In the genomic region with DNA sequence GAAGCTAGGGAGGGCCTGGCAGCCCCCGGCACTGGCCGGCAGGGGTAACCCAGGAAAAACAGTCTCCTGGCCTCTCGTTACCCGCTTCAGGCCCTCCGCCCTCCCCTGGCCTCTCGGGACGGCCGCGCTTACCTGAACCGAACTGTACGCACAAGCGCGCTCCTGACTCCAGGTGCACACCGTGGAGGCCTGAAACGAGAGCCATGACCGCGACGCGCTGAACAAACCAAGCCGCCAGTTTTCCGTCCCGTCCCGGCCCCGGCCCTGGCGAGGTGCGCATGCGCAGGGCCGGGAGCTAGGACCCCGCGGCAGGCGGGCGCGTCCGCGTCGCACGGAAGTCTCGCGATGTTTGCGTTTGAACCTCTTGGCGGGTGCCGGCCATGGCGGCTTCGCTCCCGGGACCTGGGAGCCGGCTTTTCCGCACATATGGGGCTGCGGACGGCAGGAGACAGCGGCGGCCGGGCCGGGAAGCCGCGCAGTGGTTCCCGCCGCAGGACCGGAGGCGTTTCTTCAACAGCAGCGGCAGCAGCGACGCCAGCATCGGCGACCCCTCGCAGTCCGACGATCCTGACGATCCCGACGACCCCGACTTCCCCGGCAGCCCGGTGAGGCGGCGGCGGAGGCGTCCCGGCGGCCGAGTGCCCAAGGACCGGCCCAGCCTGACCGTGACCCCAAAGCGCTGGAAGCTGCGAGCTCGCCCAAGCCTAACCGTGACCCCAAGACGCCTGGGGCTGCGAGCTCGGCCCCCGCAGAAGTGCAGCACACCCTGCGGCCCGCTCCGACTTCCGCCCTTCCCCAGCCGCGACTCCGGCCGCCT, we compare ENCODE assay signal across 8 cellular contexts. TPM values are rescaled to one million over a fixed set of nuclear protein-coding genes. Genes with fewer than 3 reads are reported as not detected.
DNase-seq lines count a peak whose midpoint lies in the region; ATAC-seq and TF ChIP-seq lines count a peak whose summit lies in the region.

A gene (plus strand): TSS at position 348 of the 817 bp plus-strand sequence. CDS start 33 bp downstream, at position 381.

- 0% methylated on average over 40 to 70 of the region's 98 CpGs for WGBS in lower leg skin, 2 donors

- DNase-seq in NCI-H748 treated with DMSO at 0.1 percent for 48 hours (lab: John Stamatoyannopoulos, UW) (peak; percentile 85), dermis microvascular lymphatic vessel endothelial cell (ENCODE audit: low read depth in 2 of 2) (peak; percentile 80 to 90), lower leg skin (ENCODE audit: low spot score in 2 of 2) (peak; percentile 81 to 96)
- DNase-seq in activated CD4-positive, alpha-beta T cell treated with anti-CD3 and anti-CD28 coated beads, Interleukin-2, amount 50 U/mL, for 48 hours, result peak; percentile 91 to 93
- peak; percentile 89 to 92 for DNase-seq in stimulated activated CD4-positive, alpha-beta T cell treated with anti-CD3 and anti-CD28 coated beads, Interleukin-4, amount 100 ng/mL, for 48 hours (ENCODE audit: low read depth in 2 of 2)

- peak within 1 kb of the TSS; percentile 48 for H3K4me3 ChIP-seq in lower leg skin (ENCODE audit: low read depth, poor library complexity, severe bottlenecking)

- TF ChIP-seq POLR2A in lower leg skin (IDR thresholded peaks at IDR 0.05), result no peak

- peak; percentile 82 for ATAC-seq in GM19328 (IDR thresholded peaks at IDR 0.05; ENCODE audit: unreplicated experiment)
- peak; percentile 73 for ATAC-seq in HG03520 (IDR thresholded peaks at IDR 0.05; ENCODE audit: unreplicated experiment)

- TF ChIP-seq CTCF in C4-2B (conservative IDR thresholded peaks at IDR 0.05) (no peak), lower leg skin (IDR thresholded peaks at IDR 0.05) (no peak)

- intact Hi-C loops in lower leg skin (cut with DNase I; ENCODE audit: low total_unique reads), result no loop called here

- peak within 1 kb of the TSS; percentile 91 for H3K27ac ChIP-seq in C4-2B

RNA-seq across cellular contexts. Expression of the gene that starts here (rescaled TPM):
- total RNA-seq in dermis microvascular lymphatic vessel endothelial cell, result 3.5 and 5.5 TPM in 2 replicates
- 1 to 10 TPM in 3 of 4 donors, under 1 TPM in 1; 0.81 to 1.6 (median 1.4) TPM for total RNA-seq in lower leg skin

Comparison
In these comparisons a context has a peak if more than half of its experiments do, and no peak if none do; other contexts are left out.
1. Peak in every context shown above with its lines: DNase-seq, ATAC-seq, H3K4me3 ChIP-seq and H3K27ac ChIP-seq.